ENCODE assay signal across 7 cellular contexts in genomic region chr11:97854357-97854756, GRCh38.
"Had no signal": no experiment of that assay in that cellular context is flagged by ENCODE, and none has a peak within 500 bp of the region (broad histone marks: within the 10 kb centered on the region; RNA-seq: fewer than 3 reads in every experiment).

No MANE protein-coding gene starts in this region.

- H3K4me3 ChIP-seq: HAP-1 had no signal

- H3K9me3 ChIP-seq: HAP-1 had no signal

- DNase-seq: GOT3, H7, HFFc6, KG1 had no signal

- H3K27ac ChIP-seq: HL-60 had no signal

- ATAC-seq: HCT116 had no signal

- H3K36me3 ChIP-seq: HAP-1 had no signal
